In the genomic region with DNA sequence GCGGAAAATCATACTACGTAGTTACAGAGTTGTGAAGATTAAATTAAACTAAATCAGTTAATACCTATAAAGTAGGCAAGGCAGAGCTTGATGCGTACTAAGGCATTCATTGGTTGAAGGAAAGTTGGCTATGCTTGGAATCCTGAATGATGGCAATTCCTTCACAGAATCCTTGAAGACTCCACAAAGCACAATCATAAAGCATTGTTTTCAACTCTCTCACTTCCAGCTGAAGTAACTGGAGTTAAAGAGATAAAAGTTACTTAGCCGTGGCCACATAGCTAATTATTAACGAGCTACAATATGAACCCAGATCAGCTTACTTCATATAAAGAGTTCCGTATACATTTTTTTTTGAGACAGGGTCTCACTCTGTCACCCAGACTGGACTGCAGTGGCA, we compare ENCODE assay signal across 16 cellular contexts.
DNase-seq lines count a peak whose midpoint lies in the region; FAIRE-seq and TF ChIP-seq lines count a peak whose summit lies in the region.
"Had no signal": no experiment of that assay in that cellular context is flagged by ENCODE, and none has a peak within 500 bp of the region (broad histone marks: within the 10 kb centered on the region; RNA-seq: fewer than 3 reads in every experiment).

No MANE protein-coding gene starts in this region.

- in situ Hi-C loops in ACHN (cut with HindIII; ENCODE audit: low pct_ligation_motif_present, low pct_unique_long_range_greater_than_20kb, low sequenced_read_pairs): no loop called here

- H3K27me3 ChIP-seq in PC-9 (ENCODE audit: insufficient read depth, low read depth): no peaks in the 10 kb centered on the region; the same call in 1 of the 2 replicates
- H3K27me3 ChIP-seq: BLaER1 had no signal

- intact Hi-C loops in PC-9 (cut with micrococcal nuclease; ENCODE audit: unreplicated experiment): no loop called here

- H4K20me1 ChIP-seq in PC-9 (ENCODE audit: insufficient read depth): no peaks in the 10 kb centered on the region
- H4K20me1 ChIP-seq: BLaER1 had no signal

- DNase-seq in ACHN (peak; percentile 7), NCI-H526 treated with DMSO at 0.1 percent for 48 hours (lab: John Stamatoyannopoulos, UW) (peak; percentile 26), kidney tubule cell (ENCODE audit: low spot score) (peak; percentile 76), renal cortical epithelial cell (ENCODE audit: low read depth) (peak; percentile 95), PC-9 (no peak), NCI-H1105 treated with DMSO at 0.1 percent for 48 hours (lab: John Stamatoyannopoulos, UW) (no peak), GM12891 (ENCODE audit: insufficient read length, low spot score) (no peak), caudate nucleus (lab: John Stamatoyannopoulos, UW) (no peak)
- DNase-seq: AML-193, DMS153, GF-D8, IMR-90 had no signal

- CTCF ChIA-PET in PC-9 (lab: Charles Lee): no interaction called here

- no TSS peak for BruUV-seq in PC-9 (replicated peaks; lab: Mats Ljungman, UMichigan)

- no peak for FAIRE-seq in GM12891 (lab: Jason Lieb, UNC)
- FAIRE-seq: H1 had no signal

- no peaks in the 10 kb centered on the region for H3K9me2 ChIP-seq in PC-9 (ENCODE audit: insufficient read depth)

- no peak overlapping the region for H3K4me3 ChIP-seq in PC-9
- H3K4me3 ChIP-seq: BLaER1, HAP-1 had no signal

- H3K27ac ChIP-seq in PC-9: no peak overlapping the region
- no peak overlapping the region for H3K27ac ChIP-seq in caudate nucleus (ENCODE audit: low read depth, low read length)
- H3K27ac ChIP-seq: 22Rv1, BLaER1 had no signal

- H3K9me3 ChIP-seq in PC-9 (ENCODE audit: insufficient read depth, low read depth): no peaks in the 10 kb centered on the region
- H3K9me3 ChIP-seq: BLaER1, HAP-1 had no signal

- H3F3A ChIP-seq in PC-9 (ENCODE audit: insufficient read depth, low read depth): no peaks in the 10 kb centered on the region

- no peak for TF ChIP-seq CTCF in PC-9 (conservative IDR thresholded peaks at IDR 0.05)

- POLR2A ChIA-PET in PC-9 (lab: Charles Lee; ENCODE audit: unreplicated experiment): no interaction called here

- no peaks in the 10 kb centered on the region for H3K79me2 ChIP-seq in PC-9 (ENCODE audit: low read depth)

- H3K4me2 ChIP-seq in PC-9: no peak overlapping the region
- H3K4me2 ChIP-seq: BLaER1 had no signal

- no peaks in the 10 kb centered on the region for H3K4me1 ChIP-seq in PC-9 (replicated peaks; ENCODE audit: insufficient read depth)
- H3K4me1 ChIP-seq: BLaER1, HAP-1 had no signal

- H2AFZ ChIP-seq in PC-9: no peak overlapping the region

- H3K36me3 ChIP-seq in PC-9 (ENCODE audit: low read depth): no peaks in the 10 kb centered on the region
- H3K36me3 ChIP-seq: BLaER1, HAP-1 had no signal

- TF ChIP-seq POLR2A in GM12891 (IDR thresholded peaks at IDR 0.05; ENCODE audit: low read depth, low read length): no peak

TF ChIP-seq in GM12891, 5 proteins besides CTCF, POLR2A, EP300 and RAD21:
- TF ChIP-seq PAX5 (IDR thresholded peaks at IDR 0.05; ENCODE audit: insufficient read depth, low read length, severe bottlenecking) (no peak), SPI1 (IDR thresholded peaks at IDR 0.05; ENCODE audit: low read depth, low read length) (no peak), TAF1 (IDR thresholded peaks at IDR 0.05; ENCODE audit: low read depth, low read length) (no peak), POLR2AphosphoS5 (IDR thresholded peaks at IDR 0.05; ENCODE audit: low read depth, low read length) (no peak), POU2F2 (IDR thresholded peaks at IDR 0.05; ENCODE audit: low read depth, low read length) (no peak)
TF ChIP-seq in GM12891: peak in this region for 0.

Comparison
In these comparisons a context has a peak if more than half of its experiments do, and no peak if none do; other contexts are left out.
1. DNase-seq: peak in ACHN (single experiment), NCI-H526 treated with DMSO at 0.1 percent for 48 hours (single experiment), kidney tubule cell (single experiment) and renal cortical epithelial cell (single experiment); none in PC-9 (0 of 2), NCI-H1105 treated with DMSO at 0.1 percent for 48 hours (single experiment), GM12891 (single experiment) and caudate nucleus (0 of 61).